26 cellular contexts compared by ENCODE assay signal in genomic region chrX:44962944-44963343, GRCh38.
DNase-seq lines count a peak whose midpoint lies in the region; ATAC-seq, FAIRE-seq and TF ChIP-seq lines count a peak whose summit lies in the region.
"Had no signal": no experiment of that assay in that cellular context is flagged by ENCODE, and none has a peak within 500 bp of the region (broad histone marks: within the 10 kb centered on the region; RNA-seq: fewer than 3 reads in every experiment).

No MANE protein-coding gene starts in this region.

- H3K4me3 ChIP-seq in left ventricle myocardium inferior: no peak overlapping the region
- H3K4me3 ChIP-seq in psoas muscle: no peak overlapping the region
- H3K4me3 ChIP-seq: HAP-1, K562, MG63, SJCRH30 had no signal

- no peaks in the 10 kb centered on the region for H3K36me3 ChIP-seq in left ventricle myocardium inferior
- H3K36me3 ChIP-seq in psoas muscle (ENCODE audit: insufficient read depth in 1 of 2, low read depth in 1 of 2): no peaks in the 10 kb centered on the region
- H3K36me3 ChIP-seq: SJCRH30 had no signal

- POLR2A ChIA-PET in MCF 10A (lab: Yijun Ruan, JAX): interaction anchor here (1.2 kb wide), 1 partner anchor 11 kb away, joined by 3 read pairs; no protein-coding TSS in a partner anchor

- peak; percentile 14 for FAIRE-seq in GM12892 (lab: Jason Lieb, UNC)
- FAIRE-seq: G401.6, K562, RCC 7860 had no signal

- H3K9me3 ChIP-seq in left ventricle myocardium inferior (replicated peaks) (no peaks in the 10 kb centered on the region), psoas muscle (no peaks in the 10 kb centered on the region)
- H3K9me3 ChIP-seq: HAP-1, MG63, SJCRH30 had no signal

- peak overlapping the region; percentile 70 for H3K27ac ChIP-seq in left ventricle myocardium inferior (replicated peaks)
- H3K27ac ChIP-seq in psoas muscle: no peak overlapping the region
- H3K27ac ChIP-seq: 22Rv1, SJCRH30 had no signal

- H3K4me1 ChIP-seq in left ventricle myocardium inferior (peaks cover 46% of the 10 kb centered on the region), psoas muscle (peaks cover 46% of the 10 kb centered on the region)
- H3K4me1 ChIP-seq: SJCRH30 had no signal

- no peak for TF ChIP-seq POLR2A in GM12892 (IDR thresholded peaks at IDR 0.05; ENCODE audit: low read depth, low read length)

- intact Hi-C loops in left ventricle myocardium inferior (cut with micrococcal nuclease): no loop called here
- intact Hi-C loops in MCF 10A (cut with micrococcal nuclease): no loop called here
- intact Hi-C loops in psoas muscle (cut with DNase I): no loop called here

- no peak for ATAC-seq in psoas muscle
- ATAC-seq: K562 had no signal

- CTCF ChIA-PET in activated naive CD4-positive, alpha-beta T cell treated with anti-CD3 and anti-CD28 coated beads, Interleukin-2, amount 10 ng/mL, durations not matched to agents 7 days and 5 days (lab: Charles Lee): no interaction called here
- CTCF ChIA-PET in MCF 10A (lab: Yijun Ruan, JAX): no interaction called here

- BruUV-seq in MCF 10A (replicated peaks; lab: Mats Ljungman, UMichigan): no TSS peak

- TF ChIP-seq CTCF in left ventricle myocardium inferior (IDR thresholded peaks at IDR 0.05; ENCODE audit: borderline replicate concordance): no peak
- TF ChIP-seq CTCF in progenitor cell of endocrine pancreas (IDR thresholded peaks at IDR 0.05; ENCODE audit: unreplicated experiment): no peak
- no peak for TF ChIP-seq CTCF in MCF 10A (IDR thresholded peaks at IDR 0.05; ENCODE audit: unreplicated experiment)
- no peak for TF ChIP-seq CTCF in psoas muscle (IDR thresholded peaks at IDR 0.05)

- H3K27me3 Mint-ChIP-seq in activated naive CD4-positive, alpha-beta T cell treated with anti-CD3 and anti-CD28 coated beads, Interleukin-2, amount 10 ng/mL, durations not matched to agents 7 days and 5 days: no peaks in the 10 kb centered on the region
- H3K27me3 Mint-ChIP-seq in progenitor cell of endocrine pancreas (no peaks in the 10 kb centered on the region), MCF 10A (ENCODE audit: insufficient read depth, unreplicated experiment) (no peaks in the 10 kb centered on the region)
- H3K27me3 Mint-ChIP-seq: B cell had no signal

- no peaks in the 10 kb centered on the region for H3K9me3 Mint-ChIP-seq in activated naive CD4-positive, alpha-beta T cell treated with anti-CD3 and anti-CD28 coated beads, Interleukin-2, amount 10 ng/mL, durations not matched to agents 7 days and 5 days
- H3K9me3 Mint-ChIP-seq in progenitor cell of endocrine pancreas (ENCODE audit: low read depth): peaks cover 24% of the 10 kb centered on the region
- H3K9me3 Mint-ChIP-seq in MCF 10A (ENCODE audit: unreplicated experiment): no peaks in the 10 kb centered on the region
- H3K9me3 Mint-ChIP-seq: CD14-positive monocyte, HFFc6 had no signal

- no peak overlapping the region for H3K4me3 Mint-ChIP-seq in activated naive CD4-positive, alpha-beta T cell treated with anti-CD3 and anti-CD28 coated beads, Interleukin-2, amount 10 ng/mL, durations not matched to agents 7 days and 5 days
- H3K4me3 Mint-ChIP-seq in progenitor cell of endocrine pancreas (ENCODE audit: low read depth) (peak overlapping the region; percentile 40), MCF 10A (ENCODE audit: unreplicated experiment) (no peak overlapping the region)
- H3K4me3 Mint-ChIP-seq: B cell, CD14-positive monocyte, HFFc6 had no signal

- no peaks in the 10 kb centered on the region for H3K27me3 ChIP-seq in left ventricle myocardium inferior (ENCODE audit: low read depth)
- no peaks in the 10 kb centered on the region for H3K27me3 ChIP-seq in psoas muscle (ENCODE audit: insufficient read depth in 3 of 3, low read length in 2 of 3)
- H3K27me3 ChIP-seq: MG63, SJCRH30 had no signal

- WGBS in psoas muscle, 3 donors: 96 to 97% (median 97%) methylated on average over 5 of the region's 5 CpGs

- H3K27ac Mint-ChIP-seq in activated naive CD4-positive, alpha-beta T cell treated with anti-CD3 and anti-CD28 coated beads, Interleukin-2, amount 10 ng/mL, durations not matched to agents 7 days and 5 days: peak overlapping the region; percentile 58
- H3K27ac Mint-ChIP-seq in progenitor cell of endocrine pancreas (no peak overlapping the region), MCF 10A (ENCODE audit: low read depth, unreplicated experiment) (no peak overlapping the region)
- H3K27ac Mint-ChIP-seq: B cell, HFFc6 had no signal

- H3K36me3 Mint-ChIP-seq in activated naive CD4-positive, alpha-beta T cell treated with anti-CD3 and anti-CD28 coated beads, Interleukin-2, amount 10 ng/mL, durations not matched to agents 7 days and 5 days: peaks cover 26% of the 10 kb centered on the region
- H3K36me3 Mint-ChIP-seq in progenitor cell of endocrine pancreas (ENCODE audit: insufficient read depth) (peaks cover 30% of the 10 kb centered on the region), MCF 10A (ENCODE audit: insufficient read depth, unreplicated experiment) (peaks cover 31% of the 10 kb centered on the region)

- DNase-seq in activated naive CD4-positive, alpha-beta T cell treated with anti-CD3 and anti-CD28 coated beads, Interleukin-2, amount 10 ng/mL, durations not matched to agents 7 days and 5 days: no peak
- DNase-seq in activated naive CD4-positive, alpha-beta T cell treated with Interleukin-2 at 50 U/mL for 16 hours: no peak
- no peak for DNase-seq in GM12892 (ENCODE audit: insufficient read length)
- no peak for DNase-seq in left ventricle myocardium inferior
- DNase-seq in progenitor cell of endocrine pancreas (ENCODE audit: low spot score, unreplicated experiment): no peak
- DNase-seq in activated CD4-positive, alpha-beta T cell treated with anti-CD3 and anti-CD28 coated beads, Interleukin-2, amount 50 U/mL, for 48 hours: no peak
- DNase-seq in MCF 10A (ENCODE audit: unreplicated experiment): no peak
- no peak for DNase-seq in psoas muscle
- DNase-seq: GOT3, HFFc6, Kasumi-1, MG63, NCI-H1105 treated with DMSO at 0.1 percent for 48 hours, NCI-H146, NCI-H1930, NCI-H2107, NCI-H524, NCI-H748 treated with DMSO at 0.1 percent for 48 hours, SJCRH30 had no signal

- H3K4me1 Mint-ChIP-seq in activated naive CD4-positive, alpha-beta T cell treated with anti-CD3 and anti-CD28 coated beads, Interleukin-2, amount 10 ng/mL, durations not matched to agents 7 days and 5 days: peaks cover 30% of the 10 kb centered on the region
- H3K4me1 Mint-ChIP-seq in progenitor cell of endocrine pancreas (ENCODE audit: low read depth): peaks cover 32% of the 10 kb centered on the region
- H3K4me1 Mint-ChIP-seq in MCF 10A (ENCODE audit: insufficient read depth, unreplicated experiment): peaks cover 11% of the 10 kb centered on the region
